Comparison of ENCODE assay signal across 12 cellular contexts in genomic region chr4:2135083-2135482, GRCh38.
A peak's percentile ranks its signal among the peaks of the same experiment; 100 is the strongest.
DNase-seq lines count a peak whose midpoint lies in the region; ATAC-seq and TF ChIP-seq lines count a peak whose summit lies in the region.
"Had no signal": no experiment of that assay in that cellular context is flagged by ENCODE, and none has a peak within 500 bp of the region (broad histone marks: within the 10 kb centered on the region; RNA-seq: fewer than 3 reads in every experiment).

No MANE protein-coding gene starts in this region.

- no peak for TF ChIP-seq POLR2A in transverse colon (IDR thresholded peaks at IDR 0.05)

- peaks cover 2 to 8% of the 10 kb centered on the region in 2 donors for H3K9me3 Mint-ChIP-seq in effector memory CD8-positive, alpha-beta T cell

- peaks cover 7 to 37% of the 10 kb centered on the region in 2 donors for H3K27me3 Mint-ChIP-seq in effector memory CD8-positive, alpha-beta T cell

- peak; percentile 11 to 85 for DNase-seq in cardiac muscle cell (ENCODE audit: low read depth in 1 of 2, low spot score in 1 of 2)
- no peak for DNase-seq in cardiac septum (ENCODE audit: low spot score)
- DNase-seq in NOMO-1 treated with dmso at 0.1 percent for 144 hours (lab: John Stamatoyannopoulos, UW; ENCODE audit: unreplicated experiment), result peak; percentile 23
- no peak for DNase-seq in effector memory CD8-positive, alpha-beta T cell
- DNase-seq in transverse colon, result peak; percentile 15
- no peak for DNase-seq in SIG-M5 (lab: John Stamatoyannopoulos, UW)

- H3K4me3 ChIP-seq in cardiac muscle cell (no peak overlapping the region), transverse colon (no peak overlapping the region)
- H3K4me3 ChIP-seq: HAP-1 had no signal

- peaks cover 8 to 12% of the 10 kb centered on the region in 2 donors for H3K4me1 Mint-ChIP-seq in effector memory CD8-positive, alpha-beta T cell (ENCODE audit: low read depth in 2 of 2)

- H3K9me3 ChIP-seq in cardiac muscle cell (ENCODE audit: low read depth) (no peaks in the 10 kb centered on the region), transverse colon (peaks cover 9 to 10% of the 10 kb centered on the region in 2 donors)

- no peak overlapping the region for H3K4me3 Mint-ChIP-seq in effector memory CD8-positive, alpha-beta T cell
- H3K4me3 Mint-ChIP-seq: brain had no signal

- peak; percentile 44 for ATAC-seq in effector memory CD8-positive, alpha-beta T cell (replicated peaks)
- ATAC-seq in HG02763 (IDR thresholded peaks at IDR 0.05; ENCODE audit: unreplicated experiment) (no peak), HG02798 (IDR thresholded peaks at IDR 0.05; ENCODE audit: poor library complexity, unreplicated experiment) (no peak)
- ATAC-seq: sciatic nerve had no signal

- H3K27ac ChIP-seq in cardiac muscle cell (no peak overlapping the region), transverse colon (no peak overlapping the region)

- no peaks in the 10 kb centered on the region for H3K27me3 ChIP-seq in cardiac muscle cell
- H3K27me3 ChIP-seq in transverse colon, result no peaks in the 10 kb centered on the region

- H3K4me1 ChIP-seq in cardiac muscle cell (ENCODE audit: low read depth) (no peaks in the 10 kb centered on the region), transverse colon (no peaks in the 10 kb centered on the region)
- H3K4me1 ChIP-seq: HAP-1 had no signal

- intact Hi-C loops in cardiac septum (cut with DNase I), result no loop called here
- intact Hi-C loops in transverse colon (cut with DNase I; ENCODE audit: low total_unique reads), result no loop called here

- no peak for TF ChIP-seq EP300 in transverse colon (IDR thresholded peaks at IDR 0.05; ENCODE audit: low read depth)

- in situ Hi-C loops in transverse colon (cut with MboI; ENCODE audit: low pct_ligation_motif_present in 1 of 4, low pct_unique_long_range_greater_than_20kb in 1 of 4, low sequenced_read_pairs in 3 of 4), result no loop called here

- no peak for TF ChIP-seq CTCF in cardiac muscle cell (IDR thresholded peaks at IDR 0.05; ENCODE audit: low read depth, low read length)
- no peak for TF ChIP-seq CTCF in transverse colon (IDR thresholded peaks at IDR 0.05)

- peak overlapping the region in 1 of 2 donors; percentile 41 for H3K27ac Mint-ChIP-seq in effector memory CD8-positive, alpha-beta T cell
- H3K27ac Mint-ChIP-seq: immature natural killer cell had no signal

- 72 to 80% methylated on average over 1 to 8 of the region's 8 CpGs for WGBS in transverse colon (ENCODE audit: low coverage in 1 of 2), 2 donors

- no peaks in the 10 kb centered on the region for H3K36me3 ChIP-seq in cardiac muscle cell
- no peaks in the 10 kb centered on the region for H3K36me3 ChIP-seq in transverse colon
- H3K36me3 ChIP-seq: HAP-1 had no signal

- H3K36me3 Mint-ChIP-seq in effector memory CD8-positive, alpha-beta T cell (ENCODE audit: insufficient read depth), result no peaks in the 10 kb centered on the region
- H3K36me3 Mint-ChIP-seq: brain had no signal

Comparison
In these comparisons a context has a peak if more than half of its experiments do, and no peak if none do; other contexts are left out.
1. DNase-seq: peak in cardiac muscle cell (2 of 2), NOMO-1 treated with dmso at 0.1 percent for 144 hours (single experiment) and transverse colon (single experiment); none in cardiac septum (single experiment), effector memory CD8-positive, alpha-beta T cell (0 of 3) and SIG-M5 (single experiment).